1 cellular context compared by ENCODE assay signal in the genomic region with DNA sequence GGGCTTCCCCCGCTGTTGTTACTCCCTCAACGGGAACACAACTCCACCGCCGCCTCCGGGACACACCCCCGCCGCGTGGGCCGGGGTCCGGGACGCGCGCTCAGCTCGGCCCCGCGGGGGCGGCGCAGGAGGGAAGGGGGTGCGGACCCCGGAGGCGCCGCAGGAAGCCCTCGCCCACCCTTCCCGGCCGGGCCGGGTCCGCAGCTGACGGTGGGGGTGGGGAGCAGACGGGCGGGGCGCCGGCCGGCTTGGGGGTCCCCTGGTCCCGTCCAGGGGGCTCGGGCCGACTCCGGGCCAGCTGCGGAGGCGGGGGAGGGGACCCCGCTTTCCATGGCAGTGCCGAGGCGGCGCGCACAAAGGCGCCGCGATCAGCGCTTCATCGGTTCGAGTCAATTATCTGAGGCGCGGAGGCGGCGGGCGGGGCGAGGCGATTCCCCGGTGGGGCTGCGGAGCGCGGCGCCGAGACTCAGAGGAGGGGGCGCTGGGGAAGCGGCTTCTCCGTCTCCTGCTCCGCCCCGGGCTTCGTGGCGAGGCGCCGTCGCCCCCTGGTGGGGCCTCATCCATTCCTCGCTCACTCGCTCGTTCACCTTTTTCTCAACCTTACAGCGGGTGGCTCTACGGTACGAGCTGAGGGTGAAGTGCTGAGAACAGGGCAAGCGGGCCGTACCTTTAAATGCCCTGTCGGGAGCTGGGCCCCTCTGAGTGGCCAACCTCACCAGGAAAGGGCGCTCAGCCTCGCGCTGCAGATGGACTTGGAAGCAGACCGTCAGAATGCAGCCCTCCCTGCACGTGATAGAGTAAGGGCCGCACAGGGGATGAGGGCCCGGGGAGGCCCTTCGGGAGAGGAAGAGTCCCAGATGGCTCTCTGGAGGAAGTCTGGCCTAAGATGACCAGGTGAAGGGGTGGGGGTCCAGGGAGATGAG.
TF ChIP-seq lines count a peak whose summit lies in the region.

No MANE protein-coding gene starts in this region.

TF ChIP-seq in K562, 482 proteins besides CTCF, POLR2A, EP300 and RAD21 (continued from another document and continues in another):
- TF ChIP-seq, protein P1, sequence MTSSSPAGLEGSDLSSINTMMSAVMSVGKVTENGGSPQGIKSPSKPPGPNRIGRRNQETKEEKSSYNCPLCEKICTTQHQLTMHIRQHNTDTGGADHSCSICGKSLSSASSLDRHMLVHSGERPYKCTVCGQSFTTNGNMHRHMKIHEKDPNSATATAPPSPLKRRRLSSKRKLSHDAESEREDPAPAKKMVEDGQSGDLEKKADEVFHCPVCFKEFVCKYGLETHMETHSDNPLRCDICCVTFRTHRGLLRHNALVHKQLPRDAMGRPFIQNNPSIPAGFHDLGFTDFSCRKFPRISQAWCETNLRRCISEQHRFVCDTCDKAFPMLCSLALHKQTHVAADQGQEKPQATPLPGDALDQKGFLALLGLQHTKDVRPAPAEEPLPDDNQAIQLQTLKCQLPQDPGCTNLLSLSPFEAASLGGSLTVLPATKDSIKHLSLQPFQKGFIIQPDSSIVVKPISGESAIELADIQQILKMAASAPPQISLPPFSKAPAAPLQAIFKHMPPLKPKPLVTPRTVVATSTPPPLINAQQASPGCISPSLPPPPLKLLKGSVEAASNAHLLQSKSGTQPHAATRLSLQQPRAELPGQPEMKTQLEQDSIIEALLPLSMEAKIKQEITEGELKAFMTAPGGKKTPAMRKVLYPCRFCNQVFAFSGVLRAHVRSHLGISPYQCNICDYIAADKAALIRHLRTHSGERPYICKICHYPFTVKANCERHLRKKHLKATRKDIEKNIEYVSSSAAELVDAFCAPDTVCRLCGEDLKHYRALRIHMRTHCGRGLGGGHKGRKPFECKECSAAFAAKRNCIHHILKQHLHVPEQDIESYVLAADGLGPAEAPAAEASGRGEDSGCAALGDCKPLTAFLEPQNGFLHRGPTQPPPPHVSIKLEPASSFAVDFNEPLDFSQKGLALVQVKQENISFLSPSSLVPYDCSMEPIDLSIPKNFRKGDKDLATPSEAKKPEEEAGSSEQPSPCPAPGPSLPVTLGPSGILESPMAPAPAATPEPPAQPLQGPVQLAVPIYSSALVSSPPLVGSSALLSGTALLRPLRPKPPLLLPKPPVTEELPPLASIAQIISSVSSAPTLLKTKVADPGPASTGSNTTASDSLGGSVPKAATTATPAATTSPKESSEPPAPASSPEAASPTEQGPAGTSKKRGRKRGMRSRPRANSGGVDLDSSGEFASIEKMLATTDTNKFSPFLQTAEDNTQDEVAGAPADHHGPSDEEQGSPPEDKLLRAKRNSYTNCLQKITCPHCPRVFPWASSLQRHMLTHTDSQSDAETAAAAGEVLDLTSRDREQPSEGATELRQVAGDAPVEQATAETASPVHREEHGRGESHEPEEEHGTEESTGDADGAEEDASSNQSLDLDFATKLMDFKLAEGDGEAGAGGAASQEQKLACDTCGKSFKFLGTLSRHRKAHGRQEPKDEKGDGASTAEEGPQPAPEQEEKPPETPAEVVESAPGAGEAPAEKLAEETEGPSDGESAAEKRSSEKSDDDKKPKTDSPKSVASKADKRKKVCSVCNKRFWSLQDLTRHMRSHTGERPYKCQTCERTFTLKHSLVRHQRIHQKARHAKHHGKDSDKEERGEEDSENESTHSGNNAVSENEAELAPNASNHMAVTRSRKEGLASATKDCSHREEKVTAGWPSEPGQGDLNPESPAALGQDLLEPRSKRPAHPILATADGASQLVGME (CRISPR knock-in tag; IDR thresholded peaks at IDR 0.05) = no peak
- TF ChIP-seq MGA (IDR thresholded peaks at IDR 0.05) = peak; percentile 68
- TF ChIP-seq HOMEZ (CRISPR knock-in tag; IDR thresholded peaks at IDR 0.05) = no peak
- peak; percentile 68 for TF ChIP-seq ZFX (CRISPR knock-in tag; IDR thresholded peaks at IDR 0.05)
- TF ChIP-seq ZNF217 (CRISPR knock-in tag; IDR thresholded peaks at IDR 0.05) = no peak
- 0 out of 2 replicates have a peak, but pooled peaks have one; percentile 40 for TF ChIP-seq MYNN (IDR thresholded peaks at IDR 0.05)
- no peak for TF ChIP-seq MYNN (CRISPR knock-in tag; IDR thresholded peaks at IDR 0.05)
- no peak for TF ChIP-seq ATF6 (CRISPR knock-in tag; IDR thresholded peaks at IDR 0.05)
- TF ChIP-seq KLF13 (tag; IDR thresholded peaks at IDR 0.05; ENCODE audit: borderline replicate concordance, low read depth) = no peak
- no peak for TF ChIP-seq ZNF184 (CRISPR knock-in tag; IDR thresholded peaks at IDR 0.05)
- no peak for TF ChIP-seq MCM5 (IDR thresholded peaks at IDR 0.05; ENCODE audit: low read depth)
- peak in 1 of 2 experiments; percentile 21; a peak in 1 of 4 replicates for TF ChIP-seq RCOR1 (IDR thresholded peaks at IDR 0.05; ENCODE audit: borderline replicate concordance in 1 of 2, low read depth in 2 of 2, low read length in 2 of 2)
- peak; percentile 76 for TF ChIP-seq RBFOX2 (IDR thresholded peaks at IDR 0.05; ENCODE audit: low read depth, low read length)
- TF ChIP-seq JUND (IDR thresholded peaks at IDR 0.05; ENCODE audit: borderline replicate concordance, low read depth, low read length) = peak; percentile 15; the same call in 1 of the 2 replicates
- no peak; the same call in 2 of the 3 replicates for TF ChIP-seq JUND (tag; IDR thresholded peaks at IDR 0.05; ENCODE audit: borderline replicate concordance, low read depth, low read length)
- TF ChIP-seq RHOXF2B (CRISPR knock-in tag; conservative IDR thresholded peaks at IDR 0.05) = no peak
- TF ChIP-seq PHB2 (IDR thresholded peaks at IDR 0.05; ENCODE audit: low read depth) = no peak
- TF ChIP-seq MEF2A (IDR thresholded peaks at IDR 0.05; ENCODE audit: control insufficient read depth, low read depth, low read length) = no peak
- peak; percentile 71 for TF ChIP-seq ETV5 (CRISPR knock-in tag; IDR thresholded peaks at IDR 0.05; ENCODE audit: low read depth)
- no peak for TF ChIP-seq ZNF174 (CRISPR knock-in tag; IDR thresholded peaks at IDR 0.05)
- TF ChIP-seq TEAD1 (CRISPR knock-in tag; IDR thresholded peaks at IDR 0.05) = 0 out of 4 replicates have a peak, but pooled peaks of 1 of the 2 experiments have one; percentile 33
- peak in 1 of 2 experiments; percentile 41; a peak in 1 of 4 replicates for TF ChIP-seq MNT (conservative IDR thresholded peaks at IDR 0.05)
- TF ChIP-seq, protein P2, sequence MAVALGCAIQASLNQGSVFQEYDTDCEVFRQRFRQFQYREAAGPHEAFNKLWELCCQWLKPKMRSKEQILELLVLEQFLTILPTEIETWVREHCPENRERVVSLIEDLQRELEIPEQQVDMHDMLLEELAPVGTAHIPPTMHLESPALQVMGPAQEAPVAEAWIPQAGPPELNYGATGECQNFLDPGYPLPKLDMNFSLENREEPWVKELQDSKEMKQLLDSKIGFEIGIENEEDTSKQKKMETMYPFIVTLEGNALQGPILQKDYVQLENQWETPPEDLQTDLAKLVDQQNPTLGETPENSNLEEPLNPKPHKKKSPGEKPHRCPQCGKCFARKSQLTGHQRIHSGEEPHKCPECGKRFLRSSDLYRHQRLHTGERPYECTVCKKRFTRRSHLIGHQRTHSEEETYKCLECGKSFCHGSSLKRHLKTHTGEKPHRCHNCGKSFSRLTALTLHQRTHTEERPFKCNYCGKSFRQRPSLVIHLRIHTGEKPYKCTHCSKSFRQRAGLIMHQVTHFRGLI (CRISPR knock-in tag; IDR thresholded peaks at IDR 0.05) = no peak
- TF ChIP-seq TGIF2 (CRISPR knock-in tag; IDR thresholded peaks at IDR 0.05) = 0 out of 2 replicates have a peak, but pooled peaks have one; percentile 51
